Comparison of ENCODE assay signal across 19 cellular contexts in genomic region chr1:37274491-37274890, GRCh38.
"Had no signal": no experiment of that assay in that cellular context is flagged by ENCODE, and none has a peak within 500 bp of the region (broad histone marks: within the 10 kb centered on the region; RNA-seq: fewer than 3 reads in every experiment).

No MANE protein-coding gene starts in this region.

- DNase-seq: cortex of kidney; dorsolateral prefrontal cortex; effector CD8-positive, alpha-beta T cell; foreskin melanocyte; heart left ventricle; hippocampal formation; kidney glomerular epithelial cell; occipital lobe; pancreas; right cardiac atrium; small intestine; stimulated activated CD4-positive, alpha-beta T cell treated with anti-CD3 and anti-CD28 coated beads, Interleukin-4, amount 100 ng/mL, for 1 hour; stimulated activated CD8-positive, alpha-beta memory T cell treated with anti-CD3 and anti-CD28 coated beads, Interleukin-4, amount 100 ng/mL, for 48 hours; stimulated activated naive CD8-positive, alpha-beta T cell treated with anti-CD3 and anti-CD28 coated beads, Interleukin-15, Interleukin-2, amounts not matched to agents 100 U/mL and 50 U/mL, for 24 hours; thyroid gland had no signal

- FAIRE-seq: islet of Langerhans, pancreas, small intestine, urothelium cell line had no signal

- H3K27me3 ChIP-seq: pancreas, thyroid gland had no signal

- H3K36me3 ChIP-seq: heart left ventricle, pancreas, suprapubic skin, thyroid gland had no signal

- H3K27ac ChIP-seq: dorsolateral prefrontal cortex, heart left ventricle, pancreas, suprapubic skin, thyroid gland had no signal

- ATAC-seq: heart left ventricle; pancreas; right cardiac atrium; stimulated activated effector memory CD8-positive, alpha-beta T cell treated with anti-CD3 and anti-CD28 coated beads, Interleukin-12 subunit alpha, Interleukin-12 subunit beta, amount 100 ng/mL, for 72 hours; stimulated activated naive CD8-positive, alpha-beta T cell treated with anti-CD3 and anti-CD28 coated beads, Interleukin-15, Interleukin-2, amounts not matched to agents 100 U/mL and 50 U/mL, for 24 hours had no signal

- H3K4me3 ChIP-seq: dorsolateral prefrontal cortex, heart left ventricle, pancreas, suprapubic skin, thyroid gland had no signal

- H3K9me3 ChIP-seq: heart left ventricle, pancreas, suprapubic skin, thyroid gland had no signal

- H3K4me1 ChIP-seq: heart left ventricle, pancreas, suprapubic skin, thyroid gland had no signal
